Comparison of ENCODE assay signal across 28 cellular contexts in the genomic region with DNA sequence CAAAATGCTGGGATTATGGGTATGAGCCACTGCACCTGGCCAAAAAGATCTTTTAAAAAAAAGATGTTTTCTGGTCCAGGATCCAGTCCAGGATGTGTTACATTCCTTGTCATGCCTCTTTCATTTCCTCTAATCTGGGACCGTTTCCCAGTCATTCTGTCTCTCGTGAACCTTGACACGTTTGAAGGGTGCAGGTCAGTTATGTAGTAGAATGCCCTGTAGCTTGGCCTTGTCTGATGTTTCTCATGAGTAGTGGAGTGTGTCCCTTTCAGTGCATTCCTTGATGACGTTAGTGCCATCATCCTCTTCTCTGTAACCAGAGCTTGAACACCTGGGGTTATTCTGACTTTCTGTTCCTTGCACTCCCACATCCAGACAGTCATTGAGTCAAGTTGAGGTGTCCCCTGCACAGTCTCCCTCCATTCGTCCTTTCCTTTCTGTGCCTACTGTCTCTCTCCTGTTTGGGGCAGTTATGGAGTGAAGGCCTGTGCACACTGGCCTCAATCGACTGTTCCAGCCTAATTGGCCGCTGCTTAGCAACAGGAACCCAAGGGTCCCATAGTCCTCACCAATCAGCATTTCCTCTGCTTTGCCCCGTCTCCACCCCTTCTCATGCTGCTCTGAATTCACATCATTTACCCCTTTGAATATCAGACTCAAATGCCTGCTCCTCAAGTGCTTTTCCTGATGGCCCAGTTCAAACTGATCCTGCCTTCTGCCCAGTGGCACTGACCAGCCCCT. TPM values are rescaled to one million over a fixed set of nuclear protein-coding genes. Genes with fewer than 3 reads are reported as not detected.
DNase-seq lines count a peak whose midpoint lies in the region; ATAC-seq and TF ChIP-seq lines count a peak whose summit lies in the region.
"Had no signal": no experiment of that assay in that cellular context is flagged by ENCODE, and none has a peak within 500 bp of the region (broad histone marks: within the 10 kb centered on the region; RNA-seq: fewer than 3 reads in every experiment).

No MANE protein-coding gene starts in this region.

- no peak overlapping the region for H2BK15ac ChIP-seq in IMR-90 (ENCODE audit: low read depth, low read length)

- peak overlapping the region; percentile 11 for H2AK9ac ChIP-seq in IMR-90 (replicated peaks; ENCODE audit: low read depth, low read length, poor library complexity)

- in situ Hi-C loops in IMR-90 (cut with MboI; ENCODE audit: low sequenced_read_pairs) (no loop called here), brain microvascular endothelial cell (cut with HindIII; ENCODE audit: low pct_ligation_motif_present, low sequenced_read_pairs) (no loop called here)

- no peak overlapping the region for H4K8ac ChIP-seq in IMR-90 (ENCODE audit: low read depth in 2 of 2, low read length in 2 of 2)

- H3K27me3 ChIP-seq in IMR-90 (ENCODE audit: control insufficient read depth, insufficient read depth, low read length), result peaks cover 38% of the 10 kb centered on the region
- no peaks in the 10 kb centered on the region for H3K27me3 ChIP-seq in lower lobe of right lung (ENCODE audit: low read depth)
- no peaks in the 10 kb centered on the region for H3K27me3 ChIP-seq in brain microvascular endothelial cell (replicated peaks)
- H3K27me3 ChIP-seq: adrenal gland, SJSA1 had no signal

- no peaks in the 10 kb centered on the region for H3K9me3 Mint-ChIP-seq in stimulated activated naive CD8-positive, alpha-beta T cell treated with anti-CD3 and anti-CD28 coated beads, Interleukin-15, amount 100 ng/mL, for 72 hours
- H3K9me3 Mint-ChIP-seq: activated T-cell treated with anti-CD3 and anti-CD28 coated beads, Interleukin-2, amount 50 U/mL, for 24 hours; brain; natural killer cell treated with Interleukin-12 subunit alpha and Interleukin-12 subunit beta and Interleukin-15 and Interleukin-18, amount 100 ng/mL, for 72 hours; T-helper 1 cell treated with Interleukin-12 subunit alpha and Interleukin-12 subunit beta and Interleukin-4 antibody, amounts not matched to agents 30 μg/mL and 1 μg/mL, for 36 hours; type B pancreatic cell had no signal

- H3K23ac ChIP-seq in IMR-90 (ENCODE audit: low read depth, low read length), result no peak overlapping the region

- no peak for TF ChIP-seq POLR2A in IMR-90 (IDR thresholded peaks at IDR 0.05; ENCODE audit: low read depth, low read length)

- H3K14ac ChIP-seq in IMR-90 (replicated peaks; ENCODE audit: low read depth, low read length), result no peak overlapping the region

- H2AK5ac ChIP-seq in IMR-90 (ENCODE audit: low read depth, low read length), result no peak overlapping the region

- H3K27me3 Mint-ChIP-seq in stimulated activated naive CD8-positive, alpha-beta T cell treated with anti-CD3 and anti-CD28 coated beads, Interleukin-15, amount 100 ng/mL, for 72 hours, result peaks cover 41% of the 10 kb centered on the region

- H4K20me1 ChIP-seq in IMR-90 (ENCODE audit: insufficient read depth, low read length), result no peaks in the 10 kb centered on the region

- no peak overlapping the region for H3K9ac ChIP-seq in IMR-90 (ENCODE audit: low read depth, low read length)
- H3K9ac ChIP-seq: parathyroid adenoma had no signal

- H3K56ac ChIP-seq in IMR-90 (ENCODE audit: extremely low read depth, insufficient read depth, low read length), result no peak overlapping the region

- H3K27ac Mint-ChIP-seq in stimulated activated naive CD8-positive, alpha-beta T cell treated with anti-CD3 and anti-CD28 coated beads, Interleukin-15, amount 100 ng/mL, for 72 hours, result peak overlapping the region in 1 of 2 donors; percentile 34
- H3K27ac Mint-ChIP-seq: activated T-cell treated with anti-CD3 and anti-CD28 coated beads, Interleukin-2, amount 50 U/mL, for 24 hours; CD8-positive, alpha-beta memory T cell; natural killer cell treated with Interleukin-12 subunit alpha and Interleukin-12 subunit beta and Interleukin-15 and Interleukin-18, amount 100 ng/mL, for 72 hours; T-helper 1 cell treated with Interleukin-12 subunit alpha and Interleukin-12 subunit beta and Interleukin-4 antibody, amounts not matched to agents 30 μg/mL and 1 μg/mL, for 36 hours; type B pancreatic cell had no signal

- H3K4me1 ChIP-seq in IMR-90 (ENCODE audit: control insufficient read depth, insufficient read depth, low read length) (no peaks in the 10 kb centered on the region), lower lobe of right lung (peaks cover 8% of the 10 kb centered on the region)
- H3K4me1 ChIP-seq: parathyroid adenoma had no signal

- H3K27ac ChIP-seq in IMR-90 (ENCODE audit: insufficient read depth, low read length), result no peak overlapping the region
- H3K27ac ChIP-seq in lower lobe of right lung, result no peak overlapping the region
- no peak overlapping the region for H3K27ac ChIP-seq in brain microvascular endothelial cell
- H3K27ac ChIP-seq: adrenal gland, parathyroid adenoma, SJSA1 had no signal

- H3K79me1 ChIP-seq in IMR-90 (ENCODE audit: low read depth in 1 of 2, low read length in 2 of 2), result no peaks in the 10 kb centered on the region

- H2BK5ac ChIP-seq in IMR-90 (ENCODE audit: low read depth, low read length, poor library complexity, severe bottlenecking), result no peak overlapping the region

- CTCF ChIA-PET in IMR-90 (lab: Yijun Ruan, JAX), result no interaction called here

- ATAC-seq in stimulated activated naive CD8-positive, alpha-beta T cell treated with anti-CD3 and anti-CD28 coated beads, Interleukin-15, Interleukin-2, amounts not matched to agents 100 U/mL and 50 U/mL, for 24 hours, result peak; percentile 17
- ATAC-seq in stimulated activated naive CD8-positive, alpha-beta T cell treated with anti-CD3 and anti-CD28 coated beads, Interleukin-15, amount 100 ng/mL, for 72 hours, result no peak
- ATAC-seq in IMR-90 (ENCODE audit: low read depth) (no peak), lower lobe of right lung (no peak)
- ATAC-seq: natural killer cell treated with Interleukin-12 subunit alpha and Interleukin-12 subunit beta and Interleukin-15 and Interleukin-18, amount 100 ng/mL, for 72 hours; sciatic nerve had no signal

- H3K4me3 ChIP-seq in IMR-90 (ENCODE audit: insufficient read depth, low read depth, low read length) (no peak overlapping the region), lower lobe of right lung (no peak overlapping the region), brain microvascular endothelial cell (ENCODE audit: low read depth, low read length) (no peak overlapping the region)
- H3K4me3 ChIP-seq: adrenal gland, SJSA1 had no signal

- no peak overlapping the region for H4K91ac ChIP-seq in IMR-90 (ENCODE audit: insufficient read depth, low read depth, low read length)

- WGBS in IMR-90 (ENCODE audit: extremely low coverage in 2 of 2, insufficient read length in 1 of 2), 2 experiments, result 71% methylated on average over 1 of the region's 8 CpGs; no CpG with 5 or more reads in 1 of the 2 experiments

- H3K4ac ChIP-seq in IMR-90 (ENCODE audit: low read depth, low read length), result no peak overlapping the region

- H2BK120ac ChIP-seq in IMR-90 (ENCODE audit: low read depth, low read length), result no peak overlapping the region

- H3K18ac ChIP-seq in IMR-90 (ENCODE audit: low read depth, low read length), result no peak overlapping the region

- BruUV-seq in IMR-90 (replicated peaks; lab: Mats Ljungman, UMichigan), result no TSS peak

- POLR2A ChIA-PET in IMR-90 (lab: Charles Lee; ENCODE audit: unreplicated experiment), result no interaction called here

- no peak for DNase-seq in stimulated activated naive CD8-positive, alpha-beta T cell treated with anti-CD3 and anti-CD28 coated beads, Interleukin-15, Interleukin-2, amounts not matched to agents 100 U/mL and 50 U/mL, for 24 hours
- DNase-seq in stimulated activated naive CD8-positive, alpha-beta T cell treated with anti-CD3 and anti-CD28 coated beads, Interleukin-15, amount 100 ng/mL, for 72 hours, result no peak
- DNase-seq in IMR-90, result no peak
- peak; percentile 63 for DNase-seq in left kidney (ENCODE audit: low read depth, low spot score)
- DNase-seq in lower lobe of right lung, result no peak
- no peak for DNase-seq in SW 1271 (lab: John Stamatoyannopoulos, UW)
- DNase-seq in glomerular visceral epithelial cell (ENCODE audit: extremely low spot score), result no peak
- DNase-seq in brain microvascular endothelial cell, result no peak
- DNase-seq: activated CD4-positive, alpha-beta T cell treated with anti-CD3 and anti-CD28 coated beads for 48 hours; activated naive CD4-positive, alpha-beta T cell; activated T-cell treated with anti-CD3 and anti-CD28 coated beads, Interleukin-2, amount 50 U/mL, for 24 hours; adrenal gland; AML-193; CD8-positive, alpha-beta memory T cell; effector CD4-positive, alpha-beta T cell; foreskin fibroblast; GDM1; GOT3; Karpas-422; NCI-H146; NCI-H526 treated with DMSO at 0.1 percent for 48 hours had no signal

- no peak for TF ChIP-seq RAD21 in IMR-90 (IDR thresholded peaks at IDR 0.05; ENCODE audit: low read length)

- H4K5ac ChIP-seq in IMR-90 (ENCODE audit: low read depth, low read length), result no peak overlapping the region

- peaks cover 10% of the 10 kb centered on the region; the same call in 1 of the 2 replicates for H3K9me1 ChIP-seq in IMR-90 (ENCODE audit: insufficient read depth, low read length)

- dilution Hi-C loops in IMR-90 (cut with HindIII; ENCODE audit: low sequenced_read_pairs, unreplicated experiment), result no loop called here

- H2BK20ac ChIP-seq in IMR-90 (ENCODE audit: low read depth, low read length), result no peak overlapping the region

- H3K4me1 Mint-ChIP-seq in stimulated activated naive CD8-positive, alpha-beta T cell treated with anti-CD3 and anti-CD28 coated beads, Interleukin-15, amount 100 ng/mL, for 72 hours, result peaks cover 10% of the 10 kb centered on the region

- no peaks in the 10 kb centered on the region for H3K9me3 ChIP-seq in IMR-90 (ENCODE audit: control insufficient read depth, insufficient read depth, low read length)
- no peaks in the 10 kb centered on the region for H3K9me3 ChIP-seq in lower lobe of right lung
- H3K9me3 ChIP-seq: adrenal gland, SJSA1 had no signal

- no peak overlapping the region for H3K4me2 ChIP-seq in IMR-90 (ENCODE audit: low read depth, low read length)

- TF ChIP-seq CTCF in IMR-90 (conservative IDR thresholded peaks at IDR 0.05; ENCODE audit: low read depth, low read length) (no peak), lower lobe of right lung (IDR thresholded peaks at IDR 0.05) (no peak), brain microvascular endothelial cell (IDR thresholded peaks at IDR 0.05; ENCODE audit: low read depth, low read length, missing control alignments) (no peak)

- no peak overlapping the region for H3K4me3 Mint-ChIP-seq in stimulated activated naive CD8-positive, alpha-beta T cell treated with anti-CD3 and anti-CD28 coated beads, Interleukin-15, amount 100 ng/mL, for 72 hours
- H3K4me3 Mint-ChIP-seq: activated T-cell treated with anti-CD3 and anti-CD28 coated beads, Interleukin-2, amount 50 U/mL, for 24 hours; natural killer cell treated with Interleukin-12 subunit alpha and Interleukin-12 subunit beta and Interleukin-15 and Interleukin-18, amount 100 ng/mL, for 72 hours; T-helper 1 cell treated with Interleukin-12 subunit alpha and Interleukin-12 subunit beta and Interleukin-4 antibody, amounts not matched to agents 30 μg/mL and 1 μg/mL, for 36 hours; type B pancreatic cell had no signal

- intact Hi-C loops in IMR-90 (cut with micrococcal nuclease), result no loop called here
- intact Hi-C loops in lower lobe of right lung (cut with DNase I), result no loop called here

- H2AFZ ChIP-seq in IMR-90 (replicated peaks; ENCODE audit: low read length, poor library complexity), result no peak overlapping the region
- H2AFZ ChIP-seq: parathyroid adenoma had no signal

- H3K36me3 ChIP-seq in IMR-90 (ENCODE audit: control insufficient read depth, insufficient read depth, low read length), result no peaks in the 10 kb centered on the region
- H3K36me3 ChIP-seq in lower lobe of right lung, result no peaks in the 10 kb centered on the region
- no peaks in the 10 kb centered on the region for H3K36me3 ChIP-seq in brain microvascular endothelial cell (replicated peaks)
- H3K36me3 ChIP-seq: adrenal gland, SJSA1 had no signal

RNA-seq across cellular contexts. Expression of gene FAM81A, which starts 5.5 kb away (rescaled TPM):
- total RNA-seq in IMR-90 (2012; rRNA removed) (not detected in 2 replicates), lower lobe of right lung (1.8 TPM)
- polyA plus RNA-seq in IMR-90 (2012; rRNA removed), result not detected in 2 replicates
- polyA plus RNA-seq in IMR-90 (2012; cell fraction: cytosol; rRNA removed), result not detected in 2 replicates
- not detected in 2 replicates for polyA plus RNA-seq in IMR-90 (2012; cell fraction: nucleus; rRNA removed; ENCODE audit: low replicate concordance)
- polyA plus RNA-seq: CD8-positive, alpha-beta memory T cell had no signal
